In genomic region chr4:1784789-1785591, GRCh38 we compare ENCODE assay signal across 1 cellular context.
TF ChIP-seq lines count a peak whose summit lies in the region.

No MANE protein-coding gene starts in this region.

TF ChIP-seq in K562, 482 proteins besides CTCF, POLR2A, EP300 and RAD21 (continued from another document and continues in another):
- no peak for TF ChIP-seq ZHX1 (conservative IDR thresholded peaks at IDR 0.05; ENCODE audit: low read length)
- no peak for TF ChIP-seq ZNF232 (CRISPR knock-in tag; IDR thresholded peaks at IDR 0.05)
- TF ChIP-seq ZNF253 (CRISPR knock-in tag; conservative IDR thresholded peaks at IDR 0.05) = no peak
- no peak for TF ChIP-seq MCM7 (IDR thresholded peaks at IDR 0.05)
- TF ChIP-seq NR2F6 (CRISPR knock-in tag; IDR thresholded peaks at IDR 0.05) = no peak
- TF ChIP-seq SMAD1 (IDR thresholded peaks at IDR 0.05; ENCODE audit: low read depth, low read length, partially characterized antibody) = no peak
- TF ChIP-seq ZFP30 (CRISPR knock-in tag; IDR thresholded peaks at IDR 0.05; ENCODE audit: borderline replicate concordance) = no peak
- TF ChIP-seq MEIS2 (IDR thresholded peaks at IDR 0.05; ENCODE audit: partially characterized antibody) = peak; percentile 62
- TF ChIP-seq ZNF445 (CRISPR knock-in tag; IDR thresholded peaks at IDR 0.05; ENCODE audit: low read depth) = no peak
- no peak for TF ChIP-seq HOMEZ (CRISPR knock-in tag; IDR thresholded peaks at IDR 0.05)
- TF ChIP-seq SMC3 (conservative IDR thresholded peaks at IDR 0.05; ENCODE audit: insufficient read depth, low read depth, low read length) = no peak
- no peak for TF ChIP-seq RBM25 (IDR thresholded peaks at IDR 0.05; ENCODE audit: low read depth, low read length, severe bottlenecking)
- no peak for TF ChIP-seq ZNF24 (IDR thresholded peaks at IDR 0.05)
- peak; percentile 96 for TF ChIP-seq TCF7 (IDR thresholded peaks at IDR 0.05; ENCODE audit: borderline replicate concordance)
- peak in 1 of 2 experiments; percentile 31; a peak in 1 of 4 replicates for TF ChIP-seq MNT (conservative IDR thresholded peaks at IDR 0.05)
- TF ChIP-seq NCOA4 (IDR thresholded peaks at IDR 0.05; ENCODE audit: partially characterized antibody) = no peak
- TF ChIP-seq UBTF (IDR thresholded peaks at IDR 0.05; ENCODE audit: borderline replicate concordance in 1 of 2, low read depth in 2 of 2, low read length in 2 of 2) = peak in 1 of 2 experiments; percentile 63; a peak in 1 of 4 replicates
- TF ChIP-seq ZNF324 (CRISPR knock-in tag; IDR thresholded peaks at IDR 0.05) = no peak
- no peak for TF ChIP-seq ZFP36 (IDR thresholded peaks at IDR 0.05; ENCODE audit: low read depth, low read length, partially characterized antibody)
- no peak for TF ChIP-seq CEBPZ (IDR thresholded peaks at IDR 0.05; ENCODE audit: borderline replicate concordance, low read depth, low read length)
- TF ChIP-seq ID3 (CRISPR knock-in tag; IDR thresholded peaks at IDR 0.05) = no peak
- peak; percentile 87 for TF ChIP-seq ID3 (tag; IDR thresholded peaks at IDR 0.05)
- no peak for TF ChIP-seq NR2C2 (CRISPR knock-in tag; IDR thresholded peaks at IDR 0.05)
- TF ChIP-seq NR2C2 (tag; IDR thresholded peaks at IDR 0.05) = 0 out of 2 replicates have a peak, but pooled peaks have one; percentile 34
- no peak for TF ChIP-seq IFI16 (CRISPR knock-in tag; IDR thresholded peaks at IDR 0.05)
- TF ChIP-seq MECOM (CRISPR knock-in tag; IDR thresholded peaks at IDR 0.05) = no peak
- TF ChIP-seq ELF1 (tag; IDR thresholded peaks at IDR 0.05) = no peak
- no peak for TF ChIP-seq ZNF740 (CRISPR knock-in tag; IDR thresholded peaks at IDR 0.05)
- TF ChIP-seq ZNF740 (tag; IDR thresholded peaks at IDR 0.05) = no peak
- TF ChIP-seq ZNF146 (CRISPR knock-in tag; IDR thresholded peaks at IDR 0.05; ENCODE audit: unreplicated experiment) = no peak
- TF ChIP-seq NCOA1 (IDR thresholded peaks at IDR 0.05; ENCODE audit: low read depth) = peak; percentile 77; the same call in 1 of the 2 replicates
- no peak for TF ChIP-seq MAFG (tag; conservative IDR thresholded peaks at IDR 0.05)
- TF ChIP-seq ZNF165 (CRISPR knock-in tag; IDR thresholded peaks at IDR 0.05; ENCODE audit: borderline replicate concordance) = no peak
- no peak for TF ChIP-seq U2AF1 (optimal IDR thresholded peaks at IDR 0.05; ENCODE audit: low read depth, low read length)
- no peak for TF ChIP-seq AFF1 (IDR thresholded peaks at IDR 0.05; ENCODE audit: low read depth in 1 of 2, partially characterized antibody in 2 of 2)
- TF ChIP-seq ZKSCAN1 (IDR thresholded peaks at IDR 0.05; ENCODE audit: low read depth, low read length) = no peak
- peak; percentile 61 to 70 for TF ChIP-seq NRF1 (conservative IDR thresholded peaks at IDR 0.05 in 1 of 2, IDR thresholded peaks at IDR 0.05 in 1 of 2)
- TF ChIP-seq KDM2B (CRISPR knock-in tag; IDR thresholded peaks at IDR 0.05) = no peak
- no peak for TF ChIP-seq SLC30A9 (CRISPR knock-in tag; IDR thresholded peaks at IDR 0.05)
- TF ChIP-seq THRB (CRISPR knock-in tag; conservative IDR thresholded peaks at IDR 0.05) = no peak
